Comparison of ENCODE assay signal across 10 cellular contexts in genomic region chr2:61135510-61135909, GRCh38. TPM values are rescaled to one million over a fixed set of nuclear protein-coding genes. Genes with fewer than 3 reads are reported as not detected.
DNase-seq lines count a peak whose midpoint lies in the region; ATAC-seq and TF ChIP-seq lines count a peak whose summit lies in the region.
"Had no signal": no experiment of that assay in that cellular context is flagged by ENCODE, and none has a peak within 500 bp of the region (broad histone marks: within the 10 kb centered on the region; RNA-seq: fewer than 3 reads in every experiment).

No MANE protein-coding gene starts in this region.

- no peaks in the 10 kb centered on the region for H3K9me3 ChIP-seq in OCI-LY1 (ENCODE audit: low read length)
- H3K9me3 ChIP-seq: Caco-2 had no signal

- H3K79me2 ChIP-seq in OCI-LY1 (ENCODE audit: insufficient read depth, low read length), result no peaks in the 10 kb centered on the region

- no peak overlapping the region for H2AFZ ChIP-seq in OCI-LY1 (ENCODE audit: low read length)

- peak; percentile 59 for TF ChIP-seq CTCF in OCI-LY1 (IDR thresholded peaks at IDR 0.05; ENCODE audit: low read length)

- H3K4me2 ChIP-seq in OCI-LY1 (ENCODE audit: low read length), result no peak overlapping the region

- DNase-seq in NCI-H748 (lab: John Stamatoyannopoulos, UW; ENCODE audit: unreplicated experiment) (peak; percentile 9), NCI-H748 treated with DMSO at 0.1 percent for 48 hours (lab: John Stamatoyannopoulos, UW) (no peak), erythroblast (lab: John Stamatoyannopoulos, UW) (peak; percentile 27 to 38), renal cortical epithelial cell (ENCODE audit: low read depth) (peak; percentile 36)
- no peak for DNase-seq in stimulated activated CD8-positive, alpha-beta memory T cell treated with anti-CD3 and anti-CD28 coated beads, Interleukin-4, amount 100 ng/mL, for 48 hours
- DNase-seq: naive B cell had no signal

- no peaks in the 10 kb centered on the region for H3K27me3 ChIP-seq in OCI-LY1 (ENCODE audit: insufficient read depth, low read length)

- no peak for TF ChIP-seq POLR2A in erythroblast (IDR thresholded peaks at IDR 0.05; ENCODE audit: low read length)

- H3F3A ChIP-seq in OCI-LY1 (ENCODE audit: insufficient read depth, low read length), result no peaks in the 10 kb centered on the region

- H4K20me1 ChIP-seq in OCI-LY1 (ENCODE audit: insufficient read depth, low read length), result no peaks in the 10 kb centered on the region

- no peak overlapping the region for H3K9ac ChIP-seq in OCI-LY1 (ENCODE audit: low read length)

- H3K36me3 ChIP-seq in OCI-LY1 (ENCODE audit: insufficient read depth, low read length), result no peaks in the 10 kb centered on the region

- no peaks in the 10 kb centered on the region for H3K9me2 ChIP-seq in OCI-LY1 (ENCODE audit: low read depth, low read length)

- H3K27ac ChIP-seq in OCI-LY1 (ENCODE audit: low read depth, low read length, poor library complexity, severe bottlenecking), result no peak overlapping the region

- H3K4me1 ChIP-seq in OCI-LY1 (ENCODE audit: insufficient read depth, low read length, severe bottlenecking), result no peaks in the 10 kb centered on the region
- H3K4me1 ChIP-seq: Caco-2 had no signal

- H3K4me3 ChIP-seq in OCI-LY1 (ENCODE audit: low read depth, low read length, poor library complexity, severe bottlenecking), result no peak overlapping the region

- ATAC-seq in HG02973 (IDR thresholded peaks at IDR 0.05; ENCODE audit: unreplicated experiment), result no peak
- no peak for ATAC-seq in HG02610 (IDR thresholded peaks at IDR 0.05; ENCODE audit: unreplicated experiment)

RNA-seq across cellular contexts. Expression of gene C2orf74, which starts 26.5 kb away (rescaled TPM):
- total RNA-seq in renal cortical epithelial cell, result 6.8 and 26.7 TPM in 2 replicates
- total RNA-seq: Caco-2 had no signal

Comparison
In these comparisons a context has a peak if more than half of its experiments do, and no peak if none do; other contexts are left out.
1. DNase-seq: peak in NCI-H748 (single experiment), erythroblast (2 of 2) and renal cortical epithelial cell (single experiment); none in NCI-H748 treated with DMSO at 0.1 percent for 48 hours (single experiment) and stimulated activated CD8-positive, alpha-beta memory T cell treated with anti-CD3 and anti-CD28 coated beads, Interleukin-4, amount 100 ng/mL, for 48 hours (single experiment).